In genomic region chr7:132187391-132187790, GRCh38 we compare ENCODE assay signal across 1 cellular context.
TF ChIP-seq lines count a peak whose summit lies in the region.

No MANE protein-coding gene starts in this region.

TF ChIP-seq in H1, 55 proteins besides CTCF, POLR2A, EP300 and RAD21:
- no peak for TF ChIP-seq CHD1 (IDR thresholded peaks at IDR 0.05; ENCODE audit: low read depth, low read length)
- TF ChIP-seq, protein P1, sequence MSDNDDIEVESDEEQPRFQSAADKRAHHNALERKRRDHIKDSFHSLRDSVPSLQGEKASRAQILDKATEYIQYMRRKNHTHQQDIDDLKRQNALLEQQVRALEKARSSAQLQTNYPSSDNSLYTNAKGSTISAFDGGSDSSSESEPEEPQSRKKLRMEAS (IDR thresholded peaks at IDR 0.05) = no peak
- no peak for TF ChIP-seq RFX5 (IDR thresholded peaks at IDR 0.05; ENCODE audit: borderline replicate concordance, low read depth, low read length)
- TF ChIP-seq TCF12 (IDR thresholded peaks at IDR 0.05; ENCODE audit: low read depth, low read length) = no peak
- TF ChIP-seq BCL11A (IDR thresholded peaks at IDR 0.05; ENCODE audit: low read depth in 2 of 2, low read length in 2 of 2) = no peak
- TF ChIP-seq KDM4A (IDR thresholded peaks at IDR 0.05; ENCODE audit: low read depth, low read length, severe bottlenecking) = no peak
- TF ChIP-seq SP2 (IDR thresholded peaks at IDR 0.05; ENCODE audit: low read length) = no peak
- no peak for TF ChIP-seq YY1 (IDR thresholded peaks at IDR 0.05; ENCODE audit: low read depth, low read length)
- TF ChIP-seq EGR1 (IDR thresholded peaks at IDR 0.05; ENCODE audit: borderline replicate concordance, low read depth, low read length) = no peak
- TF ChIP-seq SUZ12 (IDR thresholded peaks at IDR 0.05; ENCODE audit: low read length) = no peak
